ENCODE assay signal across 15 cellular contexts in genomic region chr15:78830514-78831228, GRCh38. TPM values are rescaled to one million over a fixed set of nuclear protein-coding genes. Genes with fewer than 3 reads are reported as not detected.
DNase-seq lines count a peak whose midpoint lies in the region; ATAC-seq and TF ChIP-seq lines count a peak whose summit lies in the region.
"Had no signal": no experiment of that assay in that cellular context is flagged by ENCODE, and none has a peak within 500 bp of the region (broad histone marks: within the 10 kb centered on the region; RNA-seq: fewer than 3 reads in every experiment).

No MANE protein-coding gene starts in this region.

- H3K9me3 Mint-ChIP-seq in activated T-helper 17 cell treated with anti-CD3 and anti-CD28 coated beads, Interleukin-2, amount 50 U/mL, for 72 hours, result no peaks in the 10 kb centered on the region

- peak overlapping the region; percentile 49 for H3K4me3 Mint-ChIP-seq in activated T-helper 17 cell treated with anti-CD3 and anti-CD28 coated beads, Interleukin-2, amount 50 U/mL, for 72 hours

- peak overlapping the region in 8 of 10 donors; percentile 2 to 42 (median 30) for H3K4me3 ChIP-seq in heart right ventricle
- H3K4me3 ChIP-seq in aorta (ENCODE audit: low read length in 2 of 2), result no peak overlapping the region
- H3K4me3 ChIP-seq in adrenal gland, result no peak overlapping the region
- H3K4me3 ChIP-seq: body of pancreas, HAP-1, hepatocyte, SK-N-MC had no signal

- peaks cover 0 to 16% (median 0%) of the 10 kb centered on the region in 7 donors for H3K27me3 ChIP-seq in heart right ventricle
- H3K27me3 ChIP-seq in aorta (ENCODE audit: control insufficient read depth in 1 of 2, insufficient read depth in 2 of 2, low read length in 1 of 2), result no peaks in the 10 kb centered on the region
- H3K27me3 ChIP-seq in adrenal gland, result no peaks in the 10 kb centered on the region
- H3K27me3 ChIP-seq: hepatocyte had no signal

- no peak overlapping the region for H3K27ac Mint-ChIP-seq in activated T-helper 17 cell treated with anti-CD3 and anti-CD28 coated beads, Interleukin-2, amount 50 U/mL, for 72 hours

- no peaks in the 10 kb centered on the region for H3K36me3 ChIP-seq in heart right ventricle
- no peaks in the 10 kb centered on the region for H3K36me3 ChIP-seq in aorta (ENCODE audit: control insufficient read depth in 1 of 2, insufficient read depth in 2 of 2, low read length in 1 of 2)
- no peaks in the 10 kb centered on the region for H3K36me3 ChIP-seq in adrenal gland (replicated peaks in 1 of 2)
- H3K36me3 ChIP-seq: HAP-1 had no signal

- whole genome bisulfite sequencing in heart right ventricle, 2 donors, result 42 to 46% methylated on average over 52 of the region's 52 CpGs
- WGBS in aorta, 2 donors, result 68 to 75% methylated on average over 50 to 52 of the region's 52 CpGs
- WGBS in adrenal gland, 4 donors, result 55 to 77% (median 59%) methylated on average over 9 to 52 of the region's 52 CpGs

- no peak for DNase-seq in heart right ventricle
- no peak for DNase-seq in Right ventricle myocardium superior
- DNase-seq in left kidney (ENCODE audit: low read depth, low spot score), result peak; percentile 79
- peak in 1 of 2 donors; percentile 62 for DNase-seq in aorta
- DNase-seq in adrenal gland, result no peak
- DNase-seq in sciatic nerve (ENCODE audit: low spot score), result no peak
- no peak for DNase-seq in NCI-H2227 (lab: John Stamatoyannopoulos, UW; ENCODE audit: unreplicated experiment)
- DNase-seq: body of pancreas, IMR-90, NCI-H1436 treated with DMSO at 0.1 percent for 48 hours, trophoblast cell had no signal

- H3K27ac ChIP-seq in heart right ventricle, result no peak overlapping the region
- no peak overlapping the region for H3K27ac ChIP-seq in aorta (ENCODE audit: low read depth in 1 of 2, low read length in 2 of 2)
- no peak overlapping the region for H3K27ac ChIP-seq in adrenal gland
- H3K27ac ChIP-seq: body of pancreas, hepatocyte, SK-N-MC had no signal

- intact Hi-C loops in heart right ventricle (cut with DNase I), result no loop called here
- intact Hi-C loops in Right ventricle myocardium superior (cut with DNase I), result no loop called here
- intact Hi-C loops in aorta (cut with DNase I), result no loop called here
- intact Hi-C loops in adrenal gland (cut with DNase I), result no loop called here
- intact Hi-C loops in sciatic nerve (cut with DNase I), result no loop called here

- no peaks in the 10 kb centered on the region for H3K4me1 Mint-ChIP-seq in activated T-helper 17 cell treated with anti-CD3 and anti-CD28 coated beads, Interleukin-2, amount 50 U/mL, for 72 hours

- TF ChIP-seq CTCF in heart right ventricle (IDR thresholded peaks at IDR 0.05) (no peak), adrenal gland (IDR thresholded peaks at IDR 0.05) (no peak)

- peaks cover 7% of the 10 kb centered on the region for H3K27me3 Mint-ChIP-seq in activated T-helper 17 cell treated with anti-CD3 and anti-CD28 coated beads, Interleukin-2, amount 50 U/mL, for 72 hours

- peak in 6 of 8 donors; percentile 18 to 48 (median 28) for ATAC-seq in heart right ventricle
- ATAC-seq in Right ventricle myocardium superior (ENCODE audit: poor library complexity), result no peak
- peak; percentile 42 for ATAC-seq in activated T-helper 17 cell treated with anti-CD3 and anti-CD28 coated beads, Interleukin-2, amount 50 U/mL, for 72 hours (replicated peaks)
- ATAC-seq in aorta (ENCODE audit: low FRiP score), result peak; percentile 46
- ATAC-seq in sciatic nerve, result no peak
- ATAC-seq: body of pancreas had no signal

- no peaks in the 10 kb centered on the region for H3K36me3 Mint-ChIP-seq in activated T-helper 17 cell treated with anti-CD3 and anti-CD28 coated beads, Interleukin-2, amount 50 U/mL, for 72 hours (ENCODE audit: low read depth)

- TF ChIP-seq POLR2A in adrenal gland (IDR thresholded peaks at IDR 0.05), result no peak

- H3K4me1 ChIP-seq in heart right ventricle, result peaks cover 0 to 46% (median 10%) of the 10 kb centered on the region in 9 donors
- no peaks in the 10 kb centered on the region for H3K4me1 ChIP-seq in aorta (ENCODE audit: control insufficient read depth in 1 of 2, insufficient read depth in 2 of 2, low read length in 2 of 2)
- peaks cover 3 to 6% of the 10 kb centered on the region in 2 donors for H3K4me1 ChIP-seq in adrenal gland (replicated peaks in 1 of 2)
- H3K4me1 ChIP-seq: HAP-1 had no signal

- no peaks in the 10 kb centered on the region for H3K9me3 ChIP-seq in heart right ventricle
- no peaks in the 10 kb centered on the region for H3K9me3 ChIP-seq in aorta (ENCODE audit: control insufficient read depth, low read length)
- H3K9me3 ChIP-seq in adrenal gland (replicated peaks in 1 of 3), result no peaks in the 10 kb centered on the region
- H3K9me3 ChIP-seq: body of pancreas, HAP-1 had no signal

RNA-seq across cellular contexts. Expression of gene ADAMTS7, which starts 19.4 kb away (rescaled TPM):
- total RNA-seq in heart right ventricle (10 to 100 TPM in 9 of 10 donors, 1 to 10 TPM in 1; 8.8 to 41.2 (median 17.9) TPM), Right ventricle myocardium superior (31.0 TPM), aorta (10 to 100 TPM; 14.7 to 23.9 TPM), adrenal gland (10 to 100 TPM in 4 of 8 donors, 1 to 10 TPM in 4; 3.7 to 13.5 (median 10.0) TPM), sciatic nerve (16.6 TPM)
- polyA plus RNA-seq in heart right ventricle (10 to 100 TPM in 1 of 2 donors, 1 to 10 TPM in 1; 3.5 to 47.0 TPM), aorta (10 to 100 TPM in 1 of 2 donors, 1 to 10 TPM in 1; 3.9 to 30.0 TPM), adrenal gland (10 to 100 TPM in 2 of 3 donors, under 1 TPM in 1; 0.70 to 27.7 (median 15.4) TPM)
- 1 to 10 TPM; 1.2 to 4.4 TPM for total RNA-seq in activated T-helper 17 cell treated with anti-CD3 and anti-CD28 coated beads, Interleukin-2, amount 50 U/mL, for 72 hours

RNA-seq across cellular contexts. Expression of gene MORF4L1, which starts 42.0 kb away (rescaled TPM):
- total RNA-seq in heart right ventricle (100 to 1,000 TPM; 317 to 399 (median 365) TPM), Right ventricle myocardium superior (330 TPM), aorta (100 to 1,000 TPM; 363 to 401 TPM), adrenal gland (100 to 1,000 TPM; 190 to 389 (median 342) TPM), sciatic nerve (342 TPM)
- polyA plus RNA-seq in heart right ventricle (100 to 1,000 TPM; 119 to 280 TPM), aorta (100 to 1,000 TPM; 457 to 868 TPM), adrenal gland (100 to 1,000 TPM in 2 of 3 donors, 10 to 100 TPM in 1; 99.8 to 935 (median 228) TPM)
- 100 to 1,000 TPM; 242 to 244 TPM for total RNA-seq in activated T-helper 17 cell treated with anti-CD3 and anti-CD28 coated beads, Interleukin-2, amount 50 U/mL, for 72 hours

Comparison
In these comparisons a context has a peak if more than half of its experiments do, and no peak if none do; other contexts are left out.
1. ATAC-seq: peak in heart right ventricle (6 of 8), activated T-helper 17 cell treated with anti-CD3 and anti-CD28 coated beads, Interleukin-2, amount 50 U/mL, for 72 hours (single experiment) and aorta (single experiment); none in Right ventricle myocardium superior (single experiment) and sciatic nerve (single experiment).
2. H3K4me3 ChIP-seq: peak in heart right ventricle (8 of 10); none in aorta (0 of 2) and adrenal gland (0 of 4).